ENCODE assay signal across 8 cellular contexts in genomic region chr6:32148722-32149576, GRCh38. TPM values are rescaled to one million over a fixed set of nuclear protein-coding genes. Genes with fewer than 3 reads are reported as not detected.
DNase-seq lines count a peak whose midpoint lies in the region; ATAC-seq and TF ChIP-seq lines count a peak whose summit lies in the region.

No MANE protein-coding gene starts in this region.

- H3K36me3 ChIP-seq in HUES6 (ENCODE audit: control insufficient read depth, insufficient read depth, low read length), result no peaks in the 10 kb centered on the region
- H3K36me3 ChIP-seq in gastrocnemius medialis, result no peaks in the 10 kb centered on the region
- peaks cover 0 to 18% of the 10 kb centered on the region in 2 donors for H3K36me3 ChIP-seq in gastroesophageal sphincter

- TF ChIP-seq CTCF in gastrocnemius medialis (IDR thresholded peaks at IDR 0.05 in 4 of 5, conservative IDR thresholded peaks at IDR 0.05 in 1 of 5), result peak in 1 of 5 experiments; percentile 13
- TF ChIP-seq CTCF in gastroesophageal sphincter (IDR thresholded peaks at IDR 0.05), result no peak

- WGBS in gastroesophageal sphincter (ENCODE audit: low coverage in 1 of 2), 2 donors, result 60 to 61% methylated on average over 2 to 29 of the region's 64 CpGs

- ATAC-seq in gastrocnemius medialis, result peak; percentile 48 to 55
- no peak for ATAC-seq in GM19035 (IDR thresholded peaks at IDR 0.05; ENCODE audit: unreplicated experiment)
- ATAC-seq in HG02840 (IDR thresholded peaks at IDR 0.05; ENCODE audit: low FRiP score, unreplicated experiment), result no peak
- no peak for ATAC-seq in gastroesophageal sphincter
- no peak for ATAC-seq in GM18909 (IDR thresholded peaks at IDR 0.05; ENCODE audit: poor library complexity, unreplicated experiment)

- no peak overlapping the region for H3K9ac ChIP-seq in HUES6 (ENCODE audit: low read length)

- H3K4me3 ChIP-seq in HUES6 (ENCODE audit: low read depth, low read length), result peak overlapping the region; percentile 56
- peak overlapping the region in 3 of 4 donors; percentile 24 to 31 (median 28) for H3K4me3 ChIP-seq in gastrocnemius medialis
- peak overlapping the region in 1 of 2 donors; percentile 20 for H3K4me3 ChIP-seq in gastroesophageal sphincter

- in situ Hi-C loops in gastrocnemius medialis (cut with MboI; ENCODE audit: low sequenced_read_pairs in 4 of 4), result loop anchor here in 1 of 4 donors (25.0 kb wide), 1 partner anchor 187 kb away; the partner anchor contains the start of genes DXO, NELFE and SKIC2

- intact Hi-C loops in gastrocnemius medialis (cut with DNase I; ENCODE audit: low total_unique reads), result no loop called here

- peak; percentile 79 for DNase-seq in activated T-cell treated with anti-CD3 and anti-CD28 coated beads, Interleukin-2, amount 50 U/mL, for 1 hour
- DNase-seq in globus pallidus (ENCODE audit: low spot score) (peak; percentile 23), gastrocnemius medialis (peak; percentile 31 to 52)

- TF ChIP-seq EP300 in gastroesophageal sphincter (IDR thresholded peaks at IDR 0.05), result no peak

- peaks cover 36% of the 10 kb centered on the region for H3K27me3 ChIP-seq in HUES6 (ENCODE audit: control insufficient read depth, insufficient read depth, low read length)
- H3K27me3 ChIP-seq in gastrocnemius medialis, result peaks cover 18 to 32% (median 23%) of the 10 kb centered on the region in 3 donors
- no peaks in the 10 kb centered on the region for H3K27me3 ChIP-seq in gastroesophageal sphincter

- H3K9me3 ChIP-seq in HUES6 (ENCODE audit: control insufficient read depth, insufficient read depth, low read depth, low read length) (no peaks in the 10 kb centered on the region), gastrocnemius medialis (no peaks in the 10 kb centered on the region), gastroesophageal sphincter (no peaks in the 10 kb centered on the region)

- H3K4me1 ChIP-seq in HUES6 (ENCODE audit: control insufficient read depth, insufficient read depth, low read length), result peaks cover 45% of the 10 kb centered on the region
- H3K4me1 ChIP-seq in gastrocnemius medialis, result peaks cover 12 to 17% of the 10 kb centered on the region in 2 donors
- peaks cover 4 to 42% (median 14%) of the 10 kb centered on the region in 3 donors for H3K4me1 ChIP-seq in gastroesophageal sphincter

- TF ChIP-seq POLR2A in gastrocnemius medialis (IDR thresholded peaks at IDR 0.05) (no peak), gastroesophageal sphincter (IDR thresholded peaks at IDR 0.05) (no peak)

- no peak overlapping the region for H3K27ac ChIP-seq in HUES6 (ENCODE audit: low read depth, low read length)
- no peak overlapping the region for H3K27ac ChIP-seq in gastrocnemius medialis
- no peak overlapping the region for H3K27ac ChIP-seq in gastroesophageal sphincter

RNA-seq across cellular contexts. Expression of gene PRRT1, which starts 2.8 kb away (rescaled TPM):
- under 1 TPM in 1 of 4 donors, not detected in 3; 0.49 TPM for total RNA-seq in gastrocnemius medialis
- total RNA-seq in gastroesophageal sphincter, result 1 to 10 TPM; 1.2 to 4.8 (median 3.1) TPM

RNA-seq across cellular contexts. Expression of gene PPT2, which starts 5.0 kb away (rescaled TPM):
- total RNA-seq in gastrocnemius medialis (10 to 100 TPM; 16.2 to 72.7 (median 21.4) TPM), gastroesophageal sphincter (100 to 1,000 TPM in 1 of 4 donors, 10 to 100 TPM in 3; 16.0 to 120 (median 25.5) TPM)

RNA-seq across cellular contexts. Expression of gene EGFL8, which starts 15.4 kb away (rescaled TPM):
- 1 to 10 TPM in 3 of 4 donors, under 1 TPM in 1; 0.80 to 7.1 (median 4.2) TPM for total RNA-seq in gastrocnemius medialis
- total RNA-seq in gastroesophageal sphincter, result 10 to 100 TPM in 2 of 4 donors, 1 to 10 TPM in 2; 5.0 to 15.1 (median 10.1) TPM

RNA-seq across cellular contexts. Expression of gene FKBPL, which starts 18.9 kb away (rescaled TPM):
- total RNA-seq in gastrocnemius medialis (1 to 10 TPM; 2.6 to 6.0 (median 3.9) TPM), gastroesophageal sphincter (1 to 10 TPM; 2.3 to 4.2 (median 3.7) TPM)

RNA-seq across cellular contexts. Expression of gene ATF6B, which starts 20.9 kb away (rescaled TPM):
- 10 to 100 TPM in 2 of 4 donors, 1 to 10 TPM in 2; 6.8 to 18.4 (median 9.5) TPM for total RNA-seq in gastrocnemius medialis
- 10 to 100 TPM; 13.3 to 26.9 (median 25.2) TPM for total RNA-seq in gastroesophageal sphincter

Comparison
In these comparisons a context has a peak if more than half of its experiments do, and no peak if none do; other contexts are left out.
1. DNase-seq: peak in every context shown above with its lines; median percentile 79 in activated T-cell treated with anti-CD3 and anti-CD28 coated beads, Interleukin-2, amount 50 U/mL, for 1 hour; 42 in gastrocnemius medialis; 23 in globus pallidus.
2. ATAC-seq: peak in gastrocnemius medialis (2 of 2); none in GM19035 (single experiment), HG02840 (single experiment), gastroesophageal sphincter (single experiment) and GM18909 (single experiment).